ENCODE assay signal across 15 cellular contexts in the genomic region with DNA sequence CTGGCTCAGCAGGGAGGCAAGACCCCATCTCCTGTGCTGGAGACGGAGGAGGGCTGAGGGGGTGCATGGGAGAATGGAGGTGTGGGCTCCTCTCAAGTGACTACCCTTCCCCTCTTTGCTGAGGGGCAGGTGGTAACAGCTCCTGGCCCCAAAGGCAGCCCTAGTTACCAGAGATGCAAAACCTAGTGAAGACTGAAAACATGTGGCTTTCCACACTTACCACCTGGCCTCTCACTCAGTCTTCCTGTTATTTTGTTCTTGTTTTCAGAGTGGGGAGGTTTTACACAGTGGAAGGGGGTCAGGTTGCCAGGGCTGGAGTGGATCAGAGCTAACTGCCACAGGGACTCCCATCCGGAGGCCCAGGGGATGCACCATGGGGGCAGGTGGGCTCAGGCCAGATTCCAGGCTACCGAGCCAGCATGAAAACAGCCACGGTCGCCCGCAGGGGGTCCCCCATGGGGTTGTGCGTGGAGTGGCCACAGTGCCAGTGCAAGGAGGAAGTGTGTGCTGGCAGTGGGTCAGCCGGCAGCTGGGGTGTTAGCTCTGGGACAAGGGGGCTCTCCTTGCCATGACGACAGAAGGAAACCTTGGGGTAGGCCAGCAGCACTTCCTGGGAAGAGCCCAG. TPM values are rescaled to one million over a fixed set of nuclear protein-coding genes. Genes with fewer than 3 reads are reported as not detected.
"Had no signal": no experiment of that assay in that cellular context is flagged by ENCODE, and none has a peak within 500 bp of the region (broad histone marks: within the 10 kb centered on the region; RNA-seq: fewer than 3 reads in every experiment).

No MANE protein-coding gene starts in this region.

- H3K9me3 ChIP-seq: ovary had no signal

- H3K36me3 ChIP-seq: brain microvascular endothelial cell, neural progenitor cell, ovary, WERI-Rb-1 had no signal

- ATAC-seq: foreskin keratinocyte, sciatic nerve had no signal

- H3K4me3 Mint-ChIP-seq: mesothelial cell of epicardium; neural progenitor cell; T-helper 1 cell treated with Interleukin-12 subunit alpha and Interleukin-12 subunit beta and Interleukin-4 antibody, amounts not matched to agents 30 μg/mL and 1 μg/mL, for 36 hours had no signal

- DNase-seq: activated effector memory CD4-positive, alpha-beta T cell treated with Interleukin-2 at 50 U/mL for 16 hours; activated naive CD4-positive, alpha-beta T cell treated with anti-CD3 and anti-CD28 coated beads, Interleukin-2, amount 50 U/mL, for 16 hours; brain microvascular endothelial cell; cerebellar nuclear complex; effector CD8-positive, alpha-beta T cell; foreskin keratinocyte; head of caudate nucleus; ovary; WERI-Rb-1 had no signal

- H3K4me1 ChIP-seq: foreskin keratinocyte had no signal

- H3K27me3 ChIP-seq: brain microvascular endothelial cell, foreskin keratinocyte, neural progenitor cell, ovary had no signal

- H3K36me3 Mint-ChIP-seq: mesothelial cell of epicardium had no signal

- H3K4me3 ChIP-seq: neural progenitor cell, ovary had no signal

- H3K27ac ChIP-seq: brain microvascular endothelial cell, foreskin keratinocyte, neural progenitor cell, ovary, WERI-Rb-1 had no signal

- H3K27ac Mint-ChIP-seq: mesothelial cell of epicardium; neural progenitor cell; T-helper 1 cell treated with Interleukin-12 subunit alpha and Interleukin-12 subunit beta and Interleukin-4 antibody, amounts not matched to agents 30 μg/mL and 1 μg/mL, for 36 hours had no signal

RNA-seq across cellular contexts. Expression of gene MYT1, which starts 21.1 kb away (rescaled TPM):
- total RNA-seq: activated CD8-positive, alpha-beta memory T cell treated with anti-CD3 and anti-CD28 coated beads for 36 hours; foreskin keratinocyte; pulmonary artery endothelial cell; sciatic nerve had no signal
